ENCODE assay signal across 8 cellular contexts in genomic region chr1:20661235-20662109, GRCh38. TPM values are rescaled to one million over a fixed set of nuclear protein-coding genes. Genes with fewer than 3 reads are reported as not detected.
DNase-seq lines count a peak whose midpoint lies in the region; ATAC-seq, FAIRE-seq and TF ChIP-seq lines count a peak whose summit lies in the region.

Gene DDOST (minus strand): TSS chr1:20661369. CDS start chr1:20661350, 19 bp downstream.

- H3K27me3 Mint-ChIP-seq in T-helper 1 cell treated with Interleukin-12 subunit alpha and Interleukin-12 subunit beta and Interleukin-4 antibody, amounts not matched to agents 30 μg/mL and 1 μg/mL, for 36 hours (ENCODE audit: low read depth): no peaks in the 10 kb centered on the region

- TF ChIP-seq CTCF in left ventricle myocardium inferior (IDR thresholded peaks at IDR 0.05; ENCODE audit: borderline replicate concordance) (peak; percentile 58), prostate gland (IDR thresholded peaks at IDR 0.05) (peak in 3 of 4 experiments; percentile 62 to 82 (median 71))

- H3K27me3 ChIP-seq in left ventricle myocardium inferior (ENCODE audit: low read depth) (no peaks in the 10 kb centered on the region), prostate gland (replicated peaks; ENCODE audit: insufficient read depth) (no peaks in the 10 kb centered on the region)

- TF ChIP-seq POLR2A in GM12892 (IDR thresholded peaks at IDR 0.05; ENCODE audit: low read depth, low read length) (peak; percentile 80), prostate gland (IDR thresholded peaks at IDR 0.05) (peak; percentile 15)

- peak; percentile 97 for ATAC-seq in HG02870 (IDR thresholded peaks at IDR 0.05; ENCODE audit: unreplicated experiment)

- peak; percentile 97 for DNase-seq in GM12892 (ENCODE audit: insufficient read length)
- peak; percentile 89 for DNase-seq in NCI-H146 treated with DMSO at 0.1 percent for 48 hours (lab: John Stamatoyannopoulos, UW; ENCODE audit: unreplicated experiment)
- peak; percentile 74 to 99 (median 96) for DNase-seq in amygdala (lab: John Stamatoyannopoulos, UW)
- DNase-seq in left ventricle myocardium inferior: peak; percentile 94
- peak; percentile 95 for DNase-seq in prostate gland (ENCODE audit: low spot score)
- DNase-seq in urothelium cell line (ENCODE audit: low spot score): peak; percentile 98

- peaks cover 25% of the 10 kb centered on the region for H3K4me1 Mint-ChIP-seq in T-helper 1 cell treated with Interleukin-12 subunit alpha and Interleukin-12 subunit beta and Interleukin-4 antibody, amounts not matched to agents 30 μg/mL and 1 μg/mL, for 36 hours (ENCODE audit: low read depth)

- H3K36me3 ChIP-seq in left ventricle myocardium inferior (peaks cover 19% of the 10 kb centered on the region), prostate gland (no peaks in the 10 kb centered on the region)

- FAIRE-seq in GM12892 (lab: Jason Lieb, UNC) (peak; percentile 99), urothelium cell line (lab: Jason Lieb, UNC) (peak; percentile 96)

- H3K4me3 ChIP-seq in left ventricle myocardium inferior: peak within 1 kb of the TSS; percentile 86
- H3K4me3 ChIP-seq in prostate gland: peak within 1 kb of the TSS; percentile 72 to 85

- under 1% methylated on average over 37 of the region's 55 CpGs for WGBS in prostate gland

- intact Hi-C loops in left ventricle myocardium inferior (cut with micrococcal nuclease): no loop called here
- intact Hi-C loops in prostate gland (cut with DNase I): no loop called here

- H3K36me3 Mint-ChIP-seq in T-helper 1 cell treated with Interleukin-12 subunit alpha and Interleukin-12 subunit beta and Interleukin-4 antibody, amounts not matched to agents 30 μg/mL and 1 μg/mL, for 36 hours (ENCODE audit: low read depth): peaks cover 22% of the 10 kb centered on the region

- H3K4me3 Mint-ChIP-seq in T-helper 1 cell treated with Interleukin-12 subunit alpha and Interleukin-12 subunit beta and Interleukin-4 antibody, amounts not matched to agents 30 μg/mL and 1 μg/mL, for 36 hours: peak within 1 kb of the TSS; percentile 93

- H3K9me3 ChIP-seq in left ventricle myocardium inferior (replicated peaks): no peaks in the 10 kb centered on the region
- H3K9me3 ChIP-seq in prostate gland: no peaks in the 10 kb centered on the region

- H3K4me1 ChIP-seq in left ventricle myocardium inferior (peaks cover 66% of the 10 kb centered on the region), prostate gland (replicated peaks) (no peaks in the 10 kb centered on the region)

- H3K9me3 Mint-ChIP-seq in T-helper 1 cell treated with Interleukin-12 subunit alpha and Interleukin-12 subunit beta and Interleukin-4 antibody, amounts not matched to agents 30 μg/mL and 1 μg/mL, for 36 hours: no peaks in the 10 kb centered on the region

- peak within 1 kb of the TSS; percentile 90 for H3K27ac Mint-ChIP-seq in T-helper 1 cell treated with Interleukin-12 subunit alpha and Interleukin-12 subunit beta and Interleukin-4 antibody, amounts not matched to agents 30 μg/mL and 1 μg/mL, for 36 hours

- H3K27ac ChIP-seq in left ventricle myocardium inferior (replicated peaks) (peak within 1 kb of the TSS; percentile 94), prostate gland (peak within 1 kb of the TSS; percentile 71 to 78)

RNA-seq across cellular contexts. Expression of gene DDOST, which starts in this region (rescaled TPM):
- polyA plus RNA-seq in GM12892 (2012; ENCODE audit: missing spikeins): 143 TPM
- total RNA-seq in left ventricle myocardium inferior (120 TPM), prostate gland (100 to 1,000 TPM; 223 to 264 TPM)

Comparison
In these comparisons a context has a peak if more than half of its experiments do, and no peak if none do; other contexts are left out.
1. Peak in every context shown above with its lines: DNase-seq, ATAC-seq, H3K4me3 ChIP-seq and H3K27ac ChIP-seq.